In the genomic region with DNA sequence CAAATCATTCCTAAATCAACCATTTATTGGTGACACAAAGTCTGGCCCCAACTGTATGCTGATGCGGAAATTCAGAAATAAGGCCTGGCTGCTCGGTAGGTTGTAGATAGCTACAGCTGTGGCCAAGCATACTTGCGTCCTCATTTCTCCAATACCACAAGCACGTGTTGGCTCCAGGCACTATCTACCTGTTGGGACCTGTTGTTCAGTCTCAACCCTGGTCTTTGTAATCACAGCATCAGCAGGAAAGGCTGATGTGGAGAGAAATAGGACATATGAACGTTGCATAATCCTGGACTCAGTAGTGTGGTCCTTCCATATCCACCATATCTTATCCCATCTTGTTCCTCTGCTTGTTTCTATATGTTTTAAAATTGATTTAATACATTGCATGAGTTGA, we compare ENCODE assay signal across 29 cellular contexts.
"Had no signal": no experiment of that assay in that cellular context is flagged by ENCODE, and none has a peak within 500 bp of the region (broad histone marks: within the 10 kb centered on the region; RNA-seq: fewer than 3 reads in every experiment).

No MANE protein-coding gene starts in this region.

- ATAC-seq: natural killer cell treated with Interleukin-12 subunit alpha and Interleukin-12 subunit beta and Interleukin-15 and Interleukin-18, amount 100 ng/mL, for 72 hours; psoas muscle; right cardiac atrium; right lobe of liver; stimulated activated effector memory CD8-positive, alpha-beta T cell treated with anti-CD3 and anti-CD28 coated beads, Interleukin-12 subunit alpha, Interleukin-12 subunit beta, amount 100 ng/mL, for 72 hours; stimulated activated naive B cell treated with anti-CD40 and anti-IgM and Interleukin-4, amounts not matched to agents 10 μg/mL and 1 μg/mL and 100 μg/mL, for 72 hours had no signal

- H3K36me3 ChIP-seq: neutrophil, ovary, right lobe of liver, sigmoid colon, stomach, thoracic aorta, thyroid gland, tibial nerve, upper lobe of left lung, vagina had no signal

- H3K9ac ChIP-seq: parathyroid adenoma had no signal

- H3K4me3 ChIP-seq: ovary, psoas muscle, right lobe of liver, sigmoid colon, stomach, thoracic aorta, thyroid gland, tibial nerve, upper lobe of left lung, vagina had no signal

- H3K4me1 ChIP-seq: parathyroid adenoma, psoas muscle, right lobe of liver, sigmoid colon, stomach, thyroid gland, tibial nerve, upper lobe of left lung, vagina had no signal

- H3K27ac ChIP-seq: neutrophil, ovary, parathyroid adenoma, psoas muscle, right lobe of liver, sigmoid colon, stomach, thoracic aorta, thyroid gland, tibial nerve, upper lobe of left lung, vagina had no signal

- DNase-seq: nephron progenitor cell; nucleus accumbens; ovary; posterior cingulate gyrus; psoas muscle; right cardiac atrium; right lobe of liver; sigmoid colon; small intestine; stimulated activated CD4-positive, alpha-beta T cell treated with anti-CD3 and anti-CD28 coated beads, Interleukin-15, amount 100 ng/mL, for 24 hours; stimulated activated CD4-positive, alpha-beta T cell treated with anti-CD3 and anti-CD28 coated beads, Interleukin-2, amount 100 ng/mL, for 24 hours; stimulated activated CD4-positive, alpha-beta T cell treated with anti-CD3 and anti-CD28 coated beads, Interleukin-2, amount 100 ng/mL, for 48 hours; stimulated activated CD4-positive, alpha-beta T cell treated with anti-CD3 and anti-CD28 coated beads, Interleukin-4, amount 100 ng/mL, for 24 hours; stimulated activated naive B cell treated with anti-CD40 and anti-IgM and Interleukin-4, amounts not matched to agents 10 μg/mL and 1 μg/mL and 100 μg/mL, for 72 hours; stimulated activated naive CD4-positive, alpha-beta T cell treated with Interleukin-2 at 50 U/mL for 16 hours; stomach; thyroid gland; trophoblast cell; upper lobe of left lung had no signal

- H3K79me2 ChIP-seq: parathyroid adenoma had no signal

- H3K27me3 Mint-ChIP-seq: natural killer cell treated with Interleukin-12 subunit alpha and Interleukin-12 subunit beta and Interleukin-15 and Interleukin-18, amount 100 ng/mL, for 72 hours; progenitor cell of endocrine pancreas; stimulated activated naive CD8-positive, alpha-beta T cell treated with anti-CD3 and anti-CD28 coated beads, Interleukin-15, Interleukin-2, amounts not matched to agents 100 ng/mL and 50 ng/mL, for 24 hours had no signal

- H3K36me3 Mint-ChIP-seq: natural killer cell treated with Interleukin-12 subunit alpha and Interleukin-12 subunit beta and Interleukin-15 and Interleukin-18, amount 100 ng/mL, for 72 hours; stimulated activated effector memory CD8-positive, alpha-beta T cell treated with anti-CD3 and anti-CD28 coated beads, Interleukin-12 subunit alpha, Interleukin-12 subunit beta, amount 100 ng/mL, for 72 hours; stimulated activated naive B cell treated with anti-CD40 and anti-IgM and Interleukin-4, amounts not matched to agents 10 μg/mL and 1 μg/mL and 100 μg/mL, for 72 hours had no signal

- H3K4me3 Mint-ChIP-seq: natural killer cell treated with Interleukin-12 subunit alpha and Interleukin-12 subunit beta and Interleukin-15 and Interleukin-18, amount 100 ng/mL, for 72 hours; nephron progenitor cell; neural crest cell; stimulated activated effector memory CD8-positive, alpha-beta T cell treated with anti-CD3 and anti-CD28 coated beads, Interleukin-12 subunit alpha, Interleukin-12 subunit beta, amount 100 ng/mL, for 72 hours; stimulated activated naive B cell treated with anti-CD40 and anti-IgM and Interleukin-4, amounts not matched to agents 10 μg/mL and 1 μg/mL and 100 μg/mL, for 72 hours; stimulated activated naive CD8-positive, alpha-beta T cell treated with anti-CD3 and anti-CD28 coated beads, Interleukin-15, Interleukin-2, amounts not matched to agents 100 ng/mL and 50 ng/mL, for 24 hours had no signal

- H2AFZ ChIP-seq: parathyroid adenoma had no signal

- H3K4me1 Mint-ChIP-seq: nephron progenitor cell; neural crest cell; stimulated activated effector memory CD8-positive, alpha-beta T cell treated with anti-CD3 and anti-CD28 coated beads, Interleukin-12 subunit alpha, Interleukin-12 subunit beta, amount 100 ng/mL, for 72 hours; stimulated activated naive B cell treated with anti-CD40 and anti-IgM and Interleukin-4, amounts not matched to agents 10 μg/mL and 1 μg/mL and 100 μg/mL, for 72 hours had no signal

- H3K9me3 ChIP-seq: neutrophil, ovary, psoas muscle, right lobe of liver, sigmoid colon, stomach, thoracic aorta, thyroid gland, tibial nerve, upper lobe of left lung, vagina had no signal

- H3K9me3 Mint-ChIP-seq: nephron progenitor cell; stimulated activated effector memory CD8-positive, alpha-beta T cell treated with anti-CD3 and anti-CD28 coated beads, Interleukin-12 subunit alpha, Interleukin-12 subunit beta, amount 100 ng/mL, for 72 hours; stimulated activated naive CD8-positive, alpha-beta T cell treated with anti-CD3 and anti-CD28 coated beads, Interleukin-15, Interleukin-2, amounts not matched to agents 100 ng/mL and 50 ng/mL, for 24 hours had no signal

- H3K27ac Mint-ChIP-seq: natural killer cell treated with Interleukin-12 subunit alpha and Interleukin-12 subunit beta and Interleukin-15 and Interleukin-18, amount 100 ng/mL, for 72 hours; nephron progenitor cell; progenitor cell of endocrine pancreas; stimulated activated effector memory CD8-positive, alpha-beta T cell treated with anti-CD3 and anti-CD28 coated beads, Interleukin-12 subunit alpha, Interleukin-12 subunit beta, amount 100 ng/mL, for 72 hours; stimulated activated naive B cell treated with anti-CD40 and anti-IgM and Interleukin-4, amounts not matched to agents 10 μg/mL and 1 μg/mL and 100 μg/mL, for 72 hours; stimulated activated naive CD8-positive, alpha-beta T cell treated with anti-CD3 and anti-CD28 coated beads, Interleukin-15, Interleukin-2, amounts not matched to agents 100 ng/mL and 50 ng/mL, for 24 hours had no signal

- H3K27me3 ChIP-seq: neutrophil, ovary, right lobe of liver, sigmoid colon, stomach, thyroid gland, tibial nerve, upper lobe of left lung, vagina had no signal
